Comparison of ENCODE assay signal across 31 cellular contexts in the genomic region with DNA sequence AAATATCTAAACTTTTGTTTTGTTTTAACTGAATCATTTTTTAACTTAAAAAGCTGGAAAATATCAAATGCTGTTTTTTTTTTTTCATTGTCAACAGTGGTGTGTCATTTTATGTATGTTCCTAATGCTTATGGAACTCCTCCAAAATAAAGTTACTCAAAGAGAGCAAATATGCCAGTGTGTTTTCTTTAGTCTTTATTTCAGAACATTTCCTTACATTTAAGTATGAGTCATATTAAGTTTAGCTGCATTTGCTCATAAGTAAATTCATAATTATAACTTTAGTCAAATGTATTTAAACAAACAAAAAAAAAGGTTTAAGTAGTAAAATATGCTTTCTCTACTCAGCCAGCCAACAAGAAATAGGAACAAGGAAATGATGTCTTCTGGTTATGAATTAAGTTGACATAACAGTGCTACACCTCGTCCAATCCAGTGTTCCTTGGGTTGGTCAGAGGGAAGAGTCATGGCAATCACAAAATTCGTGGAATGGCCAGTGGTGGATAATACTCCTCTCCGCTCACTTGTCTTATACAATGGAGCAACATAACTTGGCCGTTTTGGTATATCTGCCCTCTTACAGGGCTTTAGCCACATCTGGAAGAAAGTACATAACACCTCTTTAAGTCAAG.
DNase-seq lines count a peak whose midpoint lies in the region; ATAC-seq and TF ChIP-seq lines count a peak whose summit lies in the region.
"Had no signal": no experiment of that assay in that cellular context is flagged by ENCODE, and none has a peak within 500 bp of the region (broad histone marks: within the 10 kb centered on the region; RNA-seq: fewer than 3 reads in every experiment).

No MANE protein-coding gene starts in this region.

- no peaks in the 10 kb centered on the region for H3K36me3 ChIP-seq in fibroblast of lung (ENCODE audit: control insufficient read depth, insufficient read depth, low read length)
- H3K36me3 ChIP-seq in osteoblast (ENCODE audit: insufficient read depth, low read length) = peaks cover 8% of the 10 kb centered on the region
- H3K36me3 ChIP-seq in WERI-Rb-1 = peaks cover 5% of the 10 kb centered on the region
- H3K36me3 ChIP-seq: breast epithelium had no signal

- H3K36me3 Mint-ChIP-seq in Calu3 (ENCODE audit: insufficient read depth, unreplicated experiment) = no peaks in the 10 kb centered on the region

- H3K79me2 ChIP-seq in fibroblast of lung (ENCODE audit: control insufficient read depth, insufficient read depth, low read length) (no peaks in the 10 kb centered on the region), osteoblast (ENCODE audit: insufficient read depth, low read length) (no peaks in the 10 kb centered on the region)

- H2AFZ ChIP-seq in fibroblast of lung (ENCODE audit: low read length) = no peak overlapping the region
- H2AFZ ChIP-seq in osteoblast (ENCODE audit: low read length) = no peak overlapping the region

- DNase-seq in HCEC 1CT = peak; percentile 36
- peak; percentile 66 for DNase-seq in astrocyte of the spinal cord (ENCODE audit: low read depth, low spot score)
- peak; percentile 14 to 89 for DNase-seq in fibroblast of lung (ENCODE audit: low read depth in 2 of 2)
- peak; percentile 87 for DNase-seq in osteoblast (ENCODE audit: insufficient read length, low spot score, missing footprints)
- no peak for DNase-seq in WERI-Rb-1
- DNase-seq in Calu3 = no peak
- DNase-seq: activated B cell treated with CpG ODN at 0.5 μM for 24 hours; activated CD4-positive, alpha-beta T cell treated with anti-CD3 and anti-CD28 coated beads, Interleukin-2, amount 50 U/mL, for 48 hours; activated naive CD4-positive, alpha-beta T cell treated with anti-CD3 and anti-CD28 coated beads, Interleukin-2, amount 10 ng/mL, durations not matched to agents 7 days and 5 days; amniotic stem cell; Caco-2; cortex of kidney; DMS79; heart left ventricle; Kasumi-1; left cardiac atrium; NCI-H1048; NCI-H2081; NCI-H226; NCI-H748 treated with DMSO at 0.1 percent for 48 hours; stimulated activated CD4-positive, alpha-beta T cell treated with anti-CD3 and anti-CD28 coated beads, Interleukin-12 subunit alpha, Interleukin-12 subunit beta, amount 100 ng/mL, for 4 hours; stimulated activated CD4-positive, alpha-beta T cell treated with anti-CD3 and anti-CD28 coated beads, Interleukin-4, amount 100 ng/mL, for 1 hour had no signal

- no peak for ATAC-seq in HG03039 (IDR thresholded peaks at IDR 0.05; ENCODE audit: unreplicated experiment)
- ATAC-seq in GM21786 (IDR thresholded peaks at IDR 0.05; ENCODE audit: unreplicated experiment) = no peak
- ATAC-seq: heart left ventricle, HepG2, left cardiac atrium had no signal

- H3K4me1 Mint-ChIP-seq in Calu3 (ENCODE audit: low read depth, unreplicated experiment) = no peaks in the 10 kb centered on the region
- H3K4me1 Mint-ChIP-seq: activated naive CD4-positive, alpha-beta T cell treated with anti-CD3 and anti-CD28 coated beads, Interleukin-2, amount 10 ng/mL, durations not matched to agents 7 days and 5 days; neural crest cell had no signal

- in situ Hi-C loops in astrocyte of the spinal cord (cut with HindIII; ENCODE audit: low sequenced_read_pairs) = no loop called here

- intact Hi-C loops in Calu3 (cut with micrococcal nuclease; ENCODE audit: unreplicated experiment) = no loop called here

- no peak overlapping the region for H3K9ac ChIP-seq in fibroblast of lung (ENCODE audit: insufficient read depth, low read length)

- H3K4me3 ChIP-seq in astrocyte of the spinal cord (ENCODE audit: low read depth, low read length) (no peak overlapping the region), fibroblast of lung (replicated peaks in 1 of 4; ENCODE audit: control extremely low read depth in 1 of 4, insufficient read depth in 1 of 4, low read depth in 3 of 4, low read length in 4 of 4) (no peak overlapping the region), osteoblast (ENCODE audit: insufficient read depth, low read length) (no peak overlapping the region), WERI-Rb-1 (ENCODE audit: low read depth, low read length) (no peak overlapping the region)
- H3K4me3 ChIP-seq: breast epithelium, heart left ventricle, right atrium auricular region, suprapubic skin had no signal

- TF ChIP-seq CTCF in astrocyte of the spinal cord (IDR thresholded peaks at IDR 0.05; ENCODE audit: low read depth, low read length) = no peak
- TF ChIP-seq CTCF in fibroblast of lung (conservative IDR thresholded peaks at IDR 0.05 in 1 of 2, IDR thresholded peaks at IDR 0.05 in 1 of 2; ENCODE audit: low read depth in 1 of 2, low read length in 2 of 2) = no peak
- TF ChIP-seq CTCF in osteoblast (IDR thresholded peaks at IDR 0.05; ENCODE audit: extremely low read depth, low read depth, low read length) = no peak
- TF ChIP-seq CTCF in WERI-Rb-1 (IDR thresholded peaks at IDR 0.05; ENCODE audit: low read depth, low read length) = no peak
- TF ChIP-seq CTCF in Calu3 (IDR thresholded peaks at IDR 0.05; ENCODE audit: unreplicated experiment) = no peak

- no peak overlapping the region for H3K27ac ChIP-seq in fibroblast of lung (ENCODE audit: insufficient read depth, low read length)
- H3K27ac ChIP-seq in osteoblast (ENCODE audit: low read depth, low read length) = no peak overlapping the region
- H3K27ac ChIP-seq in WERI-Rb-1 = no peak overlapping the region
- H3K27ac ChIP-seq: breast epithelium, C4-2B, heart left ventricle, right atrium auricular region, suprapubic skin had no signal

- no peak overlapping the region for H3K4me3 Mint-ChIP-seq in Calu3 (ENCODE audit: low read depth, unreplicated experiment)
- H3K4me3 Mint-ChIP-seq: activated B cell treated with CpG ODN at 0.5 μM for 24 hours; activated naive CD4-positive, alpha-beta T cell treated with anti-CD3 and anti-CD28 coated beads, Interleukin-2, amount 10 ng/mL, durations not matched to agents 7 days and 5 days; activated T-helper 1 cell treated with anti-CD3 and anti-CD28 coated beads, Interleukin-12 subunit alpha, Interleukin-12 subunit beta, Interleukin-2, Interleukin-4 antibody, amounts not matched to agents 30 ng/mL and 10 ng/mL and 1 ng/mL, durations not matched to agents 14 hours and 24 hours and 36 hours; neural crest cell had no signal

- H3K4me1 ChIP-seq in fibroblast of lung (ENCODE audit: control insufficient read depth, extremely low read depth, insufficient read depth, low read length) = no peaks in the 10 kb centered on the region
- H3K4me1 ChIP-seq in osteoblast (ENCODE audit: insufficient read depth, low read length) = peaks cover 23% of the 10 kb centered on the region
- H3K4me1 ChIP-seq: breast epithelium, Caco-2, heart left ventricle, right atrium auricular region, suprapubic skin had no signal

- BruUV-seq in Calu3 (replicated peaks; lab: Mats Ljungman, UMichigan) = no TSS peak

- CTCF ChIA-PET in Calu3 (lab: Charles Lee) = no interaction called here

- H3K27me3 ChIP-seq in fibroblast of lung (ENCODE audit: control insufficient read depth, insufficient read depth, low read length) (no peaks in the 10 kb centered on the region), osteoblast (ENCODE audit: insufficient read depth, low read length) (no peaks in the 10 kb centered on the region), WERI-Rb-1 (ENCODE audit: insufficient read depth, low read depth, severe bottlenecking) (no peaks in the 10 kb centered on the region)
- H3K27me3 ChIP-seq: breast epithelium, heart left ventricle, right atrium auricular region, suprapubic skin had no signal

- H3K27me3 Mint-ChIP-seq in Calu3 (ENCODE audit: unreplicated experiment) = no peaks in the 10 kb centered on the region
- H3K27me3 Mint-ChIP-seq: activated B cell treated with CpG ODN at 0.5 μM for 24 hours; activated naive CD4-positive, alpha-beta T cell treated with anti-CD3 and anti-CD28 coated beads, Interleukin-2, amount 10 ng/mL, durations not matched to agents 7 days and 5 days had no signal

- H4K20me1 ChIP-seq in fibroblast of lung (ENCODE audit: control insufficient read depth, extremely low read depth, insufficient read depth, low read length) (no peaks in the 10 kb centered on the region), osteoblast (ENCODE audit: insufficient read depth, low read length) (no peaks in the 10 kb centered on the region)

- no peak overlapping the region for H3K4me2 ChIP-seq in fibroblast of lung (ENCODE audit: extremely low read depth, insufficient read depth, low read length)
- no peak overlapping the region for H3K4me2 ChIP-seq in osteoblast (ENCODE audit: insufficient read depth, low read length)

- H3K9me3 ChIP-seq in fibroblast of lung (ENCODE audit: control insufficient read depth, insufficient read depth, low read depth, low read length) = no peaks in the 10 kb centered on the region
- H3K9me3 ChIP-seq in osteoblast (ENCODE audit: low read depth, low read length) = no peaks in the 10 kb centered on the region
- H3K9me3 ChIP-seq in WERI-Rb-1 (ENCODE audit: severe bottlenecking) = no peaks in the 10 kb centered on the region
- H3K9me3 ChIP-seq: breast epithelium, Caco-2, heart left ventricle, right atrium auricular region, suprapubic skin had no signal

- no peaks in the 10 kb centered on the region for H3K9me3 Mint-ChIP-seq in Calu3 (ENCODE audit: low read depth, unreplicated experiment)
- H3K9me3 Mint-ChIP-seq: activated B cell treated with CpG ODN at 0.5 μM for 24 hours; activated T-helper 1 cell treated with anti-CD3 and anti-CD28 coated beads, Interleukin-12 subunit alpha, Interleukin-12 subunit beta, Interleukin-2, Interleukin-4 antibody, amounts not matched to agents 30 ng/mL and 10 ng/mL and 1 ng/mL, durations not matched to agents 14 hours and 24 hours and 36 hours had no signal

- no peak overlapping the region for H3K27ac Mint-ChIP-seq in Calu3 (ENCODE audit: unreplicated experiment)
- H3K27ac Mint-ChIP-seq: activated B cell treated with CpG ODN at 0.5 μM for 24 hours; activated T-helper 1 cell treated with anti-CD3 and anti-CD28 coated beads, Interleukin-12 subunit alpha, Interleukin-12 subunit beta, Interleukin-2, Interleukin-4 antibody, amounts not matched to agents 30 ng/mL and 10 ng/mL and 1 ng/mL, durations not matched to agents 14 hours and 24 hours and 36 hours had no signal

Comparison
In these comparisons a context has a peak if more than half of its experiments do, and no peak if none do; other contexts are left out.
1. DNase-seq: peak in HCEC 1CT (single experiment), astrocyte of the spinal cord (single experiment), fibroblast of lung (2 of 2) and osteoblast (single experiment); none in WERI-Rb-1 (single experiment) and Calu3 (single experiment).